9 cellular contexts compared by ENCODE assay signal in the genomic region with DNA sequence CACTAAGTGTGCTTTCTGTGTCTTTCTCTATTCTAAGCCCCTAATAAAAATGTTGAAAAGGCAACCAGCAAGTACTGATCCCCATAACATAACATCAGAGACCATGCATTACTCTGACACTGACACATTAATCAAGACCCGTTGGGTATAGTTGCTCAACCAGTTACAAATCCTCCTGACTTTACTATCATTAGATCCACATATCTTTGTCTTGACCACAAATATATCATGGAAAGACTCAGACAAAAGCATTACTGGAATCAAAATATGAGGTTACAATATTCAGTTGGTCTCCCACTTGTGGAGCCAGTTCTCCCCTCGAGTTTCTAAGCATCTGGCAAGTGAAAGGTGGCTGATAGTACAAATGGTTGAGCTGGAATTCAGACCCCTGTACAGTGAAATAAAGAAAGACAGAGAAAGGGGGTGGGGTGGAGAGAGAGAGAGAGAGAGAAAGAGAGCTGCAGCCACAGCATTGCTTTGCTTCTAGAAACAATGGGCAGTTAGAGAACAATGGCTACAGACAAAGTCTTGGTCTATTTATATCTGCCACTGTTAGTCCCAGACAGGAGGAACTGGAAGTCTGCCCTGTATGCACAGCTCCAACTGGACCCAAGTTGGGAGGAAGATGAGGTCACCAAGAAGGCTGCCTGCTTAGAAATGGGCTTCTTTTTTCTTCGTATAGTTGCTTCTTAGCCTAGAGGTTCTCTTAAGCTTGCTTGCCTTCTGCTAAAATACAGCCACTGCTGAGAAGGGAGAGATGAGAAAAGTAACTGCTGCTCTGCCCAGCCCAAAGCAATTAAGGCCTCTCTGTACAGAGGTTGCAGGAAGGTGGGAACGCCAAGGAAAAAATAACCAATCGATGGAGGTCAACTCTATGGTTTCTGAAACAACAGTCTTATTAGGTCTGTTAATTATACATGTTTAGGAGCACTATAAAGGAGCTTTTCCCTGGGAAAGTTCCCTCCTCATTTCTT.
DNase-seq lines count a peak whose midpoint lies in the region; ATAC-seq and TF ChIP-seq lines count a peak whose summit lies in the region.
"Had no signal": no experiment of that assay in that cellular context is flagged by ENCODE, and none has a peak within 500 bp of the region (broad histone marks: within the 10 kb centered on the region; RNA-seq: fewer than 3 reads in every experiment).

No MANE protein-coding gene starts in this region.

- peaks cover 6% of the 10 kb centered on the region; the same call in 1 of the 2 replicates for H3K36me3 ChIP-seq in GM23248 (ENCODE audit: low read depth)
- H3K36me3 ChIP-seq in sigmoid colon: no peaks in the 10 kb centered on the region

- TF ChIP-seq EP300 in sigmoid colon (IDR thresholded peaks at IDR 0.05): no peak

- peaks cover 93% of the 10 kb centered on the region for H3K4me1 Mint-ChIP-seq in activated CD4-positive, alpha-beta memory T cell treated with anti-CD3 and anti-CD28 coated beads for 36 hours (ENCODE audit: low read depth)

- POLR2A ChIA-PET in activated CD4-positive, alpha-beta memory T cell treated with anti-CD3 and anti-CD28 coated beads for 36 hours (lab: Charles Lee): interaction anchor here (0.6 to 22.3 kb wide), 7 partner anchors 13 to 200 kb away, joined by 3 to 600 read pairs (median 9); no protein-coding TSS in a partner anchor

- no peaks in the 10 kb centered on the region for H3K9me3 ChIP-seq in GM23248 (ENCODE audit: low read depth)
- H3K9me3 ChIP-seq in sigmoid colon: no peaks in the 10 kb centered on the region

- peak overlapping the region; percentile 98 for H3K27ac ChIP-seq in GM23248
- peak overlapping the region; percentile 36 to 87 (median 51) for H3K27ac ChIP-seq in sigmoid colon

- TF ChIP-seq POLR2A in sigmoid colon (IDR thresholded peaks at IDR 0.05): no peak

- peak overlapping the region; percentile 96 for H3K27ac Mint-ChIP-seq in activated CD4-positive, alpha-beta memory T cell treated with anti-CD3 and anti-CD28 coated beads for 36 hours

- H4K20me1 ChIP-seq in GM23248 (ENCODE audit: insufficient read depth): 0 out of 2 replicates have a peak, but pooled peaks cover 7% of the 10 kb centered on the region

- 9 to 17% methylated on average over 5 of the region's 5 CpGs for WGBS in GM23248 (ENCODE audit: low coverage in 1 of 2, low lambda C conversion rate in 2 of 2, missing lambda C conversion rate in 2 of 2), 2 experiments
- WGBS in sigmoid colon, 2 donors: 16 to 44% methylated on average over 5 of the region's 5 CpGs

- in situ Hi-C loops in GM23248 (cut with MboI): loop anchor here (25.0 kb wide), 1 partner anchor 465 kb away; no protein-coding TSS in a partner anchor

- H3K4me3 Mint-ChIP-seq in activated CD4-positive, alpha-beta memory T cell treated with anti-CD3 and anti-CD28 coated beads for 36 hours: peak overlapping the region; percentile 74

- peak overlapping the region; percentile 63 for H3K4me2 ChIP-seq in GM23248 (ENCODE audit: unreplicated experiment)

- TF ChIP-seq CTCF in sigmoid colon (IDR thresholded peaks at IDR 0.05): no peak

- intact Hi-C loops in activated CD4-positive, alpha-beta memory T cell treated with anti-CD3 and anti-CD28 coated beads for 36 hours (cut with micrococcal nuclease): loop anchor here (5.0 to 10.0 kb wide), 2 partner anchors 330 to 467 kb away; no protein-coding TSS in a partner anchor
- intact Hi-C loops in sigmoid colon (cut with DNase I): loop anchor here (5.0 kb wide), 1 partner anchor 100 kb away; no protein-coding TSS in a partner anchor

- peaks cover 76% of the 10 kb centered on the region for H3K36me3 Mint-ChIP-seq in activated CD4-positive, alpha-beta memory T cell treated with anti-CD3 and anti-CD28 coated beads for 36 hours

- no peaks in the 10 kb centered on the region for H3K27me3 Mint-ChIP-seq in activated CD4-positive, alpha-beta memory T cell treated with anti-CD3 and anti-CD28 coated beads for 36 hours

- CTCF ChIA-PET in activated CD4-positive, alpha-beta memory T cell treated with anti-CD3 and anti-CD28 coated beads for 36 hours (lab: Charles Lee): interaction anchor here (0.9 to 20.7 kb wide), 8 partner anchors 9 to 330 kb away, joined by 3 to 264 read pairs (median 4); no protein-coding TSS in a partner anchor

- peaks cover 98% of the 10 kb centered on the region for H3K4me1 ChIP-seq in GM23248 (ENCODE audit: insufficient read depth)
- H3K4me1 ChIP-seq in sigmoid colon: peaks cover 0 to 87% (median 79%) of the 10 kb centered on the region in 4 donors

- no peak overlapping the region for H2AFZ ChIP-seq in GM23248

- no peaks in the 10 kb centered on the region for H3K9me2 ChIP-seq in GM23248 (ENCODE audit: insufficient read depth)

- DNase-seq in GM23248 (peak; percentile 89), glomerular endothelial cell (ENCODE audit: extremely low read depth, low read depth, low spot score) (peak; percentile 87), sigmoid colon (no peak), DMS53 (lab: John Stamatoyannopoulos, UW) (no peak), GM19238 (ENCODE audit: insufficient read length, low spot score) (no peak), SKM-1 treated with dmso at 0.1 percent for 144 hours (lab: John Stamatoyannopoulos, UW; ENCODE audit: unreplicated experiment) (no peak)
- no peak for DNase-seq in activated CD4-positive, alpha-beta memory T cell treated with anti-CD3 and anti-CD28 coated beads for 36 hours
- DNase-seq: NCI-H2029 had no signal

- ATAC-seq in GM19351 (IDR thresholded peaks at IDR 0.05; ENCODE audit: unreplicated experiment): no peak

- H3K4me3 ChIP-seq in GM23248 (peak overlapping the region; percentile 11), sigmoid colon (no peak overlapping the region)

- H3K9ac ChIP-seq in GM23248: peak overlapping the region; percentile 72

- H3K27me3 ChIP-seq in GM23248 (replicated peaks; ENCODE audit: insufficient read depth) (no peaks in the 10 kb centered on the region), sigmoid colon (no peaks in the 10 kb centered on the region)

- peaks cover 93% of the 10 kb centered on the region for H3K79me2 ChIP-seq in GM23248 (ENCODE audit: insufficient read depth)

- H3K9me3 Mint-ChIP-seq in activated CD4-positive, alpha-beta memory T cell treated with anti-CD3 and anti-CD28 coated beads for 36 hours: no peaks in the 10 kb centered on the region

- peaks cover 90% of the 10 kb centered on the region for H3F3A ChIP-seq in GM23248 (ENCODE audit: insufficient read depth)

Comparison
In these comparisons a context has a peak if more than half of its experiments do, and no peak if none do; other contexts are left out.
1. DNase-seq: peak in GM23248 (single experiment) and glomerular endothelial cell (single experiment); none in activated CD4-positive, alpha-beta memory T cell treated with anti-CD3 and anti-CD28 coated beads for 36 hours (single experiment), sigmoid colon (single experiment), DMS53 (single experiment), GM19238 (single experiment) and SKM-1 treated with dmso at 0.1 percent for 144 hours (single experiment).